ENCODE assay signal across 2 cellular contexts in the genomic region with DNA sequence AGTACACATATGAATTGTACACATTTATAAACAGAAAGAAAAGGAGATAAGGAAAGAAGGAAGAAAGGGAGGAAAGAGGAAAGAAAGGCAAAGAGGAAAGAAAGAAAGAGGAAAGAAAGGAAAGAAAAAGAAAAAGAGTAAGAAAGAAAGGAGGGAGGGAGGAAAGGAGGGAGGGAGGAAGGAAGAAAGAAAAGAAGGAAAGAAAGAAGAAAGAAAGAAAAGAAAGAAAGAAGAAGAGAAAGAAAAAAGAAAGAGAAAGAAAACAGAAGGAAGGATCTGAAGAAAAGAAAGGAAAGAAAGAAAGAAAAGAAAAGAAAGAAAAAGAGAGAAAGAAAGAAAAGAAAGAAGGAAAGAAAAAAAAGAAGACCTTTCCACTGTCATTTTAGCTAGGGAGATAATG.
TF ChIP-seq lines count a peak whose summit lies in the region.

No MANE protein-coding gene starts in this region.

TF ChIP-seq in GM23338, 12 proteins besides CTCF, POLR2A, EP300 and RAD21:
- TF ChIP-seq JUNB (IDR thresholded peaks at IDR 0.05; ENCODE audit: unreplicated experiment), result no peak
- no peak for TF ChIP-seq POLR2AphosphoS5 (IDR thresholded peaks at IDR 0.05; ENCODE audit: low read depth)
- no peak for TF ChIP-seq NANOG (IDR thresholded peaks at IDR 0.05; ENCODE audit: borderline replicate concordance)
TF ChIP-seq in GM23338: peak in this region for 0.

TF ChIP-seq in K562, 482 proteins besides CTCF, POLR2A, EP300 and RAD21:
- peak; percentile 26 for TF ChIP-seq U2AF1 (optimal IDR thresholded peaks at IDR 0.05; ENCODE audit: low read depth, low read length)
- TF ChIP-seq, protein P1, sequence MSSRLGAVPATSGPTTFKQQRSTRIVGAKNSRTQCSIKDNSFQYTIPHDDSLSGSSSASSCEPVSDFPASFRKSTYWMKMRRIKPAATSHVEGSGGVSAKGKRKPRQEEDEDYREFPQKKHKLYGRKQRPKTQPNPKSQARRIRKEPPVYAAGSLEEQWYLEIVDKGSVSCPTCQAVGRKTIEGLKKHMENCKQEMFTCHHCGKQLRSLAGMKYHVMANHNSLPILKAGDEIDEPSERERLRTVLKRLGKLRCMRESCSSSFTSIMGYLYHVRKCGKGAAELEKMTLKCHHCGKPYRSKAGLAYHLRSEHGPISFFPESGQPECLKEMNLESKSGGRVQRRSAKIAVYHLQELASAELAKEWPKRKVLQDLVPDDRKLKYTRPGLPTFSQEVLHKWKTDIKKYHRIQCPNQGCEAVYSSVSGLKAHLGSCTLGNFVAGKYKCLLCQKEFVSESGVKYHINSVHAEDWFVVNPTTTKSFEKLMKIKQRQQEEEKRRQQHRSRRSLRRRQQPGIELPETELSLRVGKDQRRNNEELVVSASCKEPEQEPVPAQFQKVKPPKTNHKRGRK (tag; IDR thresholded peaks at IDR 0.05), result peak; percentile 54
- TF ChIP-seq POLR2AphosphoS5 (IDR thresholded peaks at IDR 0.05; ENCODE audit: control insufficient read depth, insufficient read depth, low read depth, low read length), result no peak
- no peak for TF ChIP-seq ZNF347 (CRISPR knock-in tag; IDR thresholded peaks at IDR 0.05; ENCODE audit: low read depth)
- TF ChIP-seq CEBPG (CRISPR knock-in tag; IDR thresholded peaks at IDR 0.05), result no peak
- no peak for TF ChIP-seq CEBPG (tag; conservative IDR thresholded peaks at IDR 0.05 in 1 of 2, IDR thresholded peaks at IDR 0.05 in 1 of 2)
- no peak for TF ChIP-seq ASH1L (IDR thresholded peaks at IDR 0.05; ENCODE audit: borderline replicate concordance, low read depth, partially characterized antibody)
- no peak for TF ChIP-seq ZNF124 (CRISPR knock-in tag; IDR thresholded peaks at IDR 0.05)
- TF ChIP-seq L3MBTL2 (IDR thresholded peaks at IDR 0.05), result no peak
TF ChIP-seq in K562: peak in this region for 2.
